1 cellular context compared by ENCODE assay signal in genomic region chr2:239824866-239825704, GRCh38.
TF ChIP-seq lines count a peak whose summit lies in the region.

No MANE protein-coding gene starts in this region.

TF ChIP-seq in HepG2, 621 proteins besides CTCF, POLR2A, EP300 and RAD21 (continued from another document):
- TF ChIP-seq CENPBD1 (CRISPR knock-in tag; IDR thresholded peaks at IDR 0.05; ENCODE audit: borderline replicate concordance, low read depth) (no peak), MYNN (CRISPR knock-in tag; IDR thresholded peaks at IDR 0.05; ENCODE audit: low read depth) (no peak)
